Comparison of ENCODE assay signal across 1 cellular context in the genomic region with DNA sequence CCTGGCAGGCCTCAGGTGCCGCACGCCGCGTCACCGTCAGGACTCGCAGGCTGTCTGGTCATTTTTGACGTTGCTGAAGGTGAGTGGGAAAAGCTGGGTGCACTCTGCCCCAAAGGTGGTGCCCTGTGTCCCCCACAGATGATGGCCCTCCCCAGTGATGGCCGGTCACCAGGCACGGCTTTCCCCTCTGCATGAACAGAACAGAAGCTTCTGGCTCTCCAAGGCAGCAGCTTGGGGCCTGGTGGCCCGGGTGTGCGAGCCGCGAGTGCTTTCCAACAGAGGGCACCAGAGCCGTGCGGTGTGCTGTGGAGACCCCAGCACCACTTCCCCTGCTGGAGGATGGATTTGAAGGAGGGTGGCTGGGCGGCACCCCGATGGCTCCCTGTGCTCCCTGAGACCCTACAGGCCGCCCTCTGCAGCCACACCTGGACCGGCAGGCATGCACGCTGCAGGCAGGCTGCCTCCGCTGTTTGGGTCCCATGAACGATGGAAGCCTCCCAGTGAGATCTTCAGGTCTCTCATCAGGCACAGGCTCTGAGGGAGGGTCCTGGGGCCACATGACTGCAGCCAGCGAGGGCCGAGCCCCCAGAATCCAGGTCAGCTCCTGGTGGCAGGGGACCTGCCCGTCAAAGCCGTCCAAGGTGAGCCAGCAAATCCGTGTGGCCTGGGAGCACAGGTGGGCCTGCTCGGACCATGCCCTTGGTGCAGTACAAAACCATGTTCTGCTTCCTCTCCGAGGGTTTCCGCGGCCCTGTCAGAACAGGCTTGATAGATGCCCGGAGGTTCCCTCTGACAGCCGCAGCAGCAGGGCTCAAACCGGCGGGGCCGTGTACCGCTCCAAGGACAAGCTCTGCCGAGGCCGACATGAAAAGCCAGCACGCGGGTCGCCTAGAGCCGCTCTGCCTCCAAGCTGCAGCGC.
TF ChIP-seq lines count a peak whose summit lies in the region.

No MANE protein-coding gene starts in this region.

TF ChIP-seq in GM23338, 12 proteins besides CTCF, POLR2A, EP300 and RAD21 (continued from another document):
- TF ChIP-seq EZH2phosphoT487 (IDR thresholded peaks at IDR 0.05; ENCODE audit: unreplicated experiment) (no peak), NANOG (IDR thresholded peaks at IDR 0.05; ENCODE audit: borderline replicate concordance) (no peak), EZH2 (IDR thresholded peaks at IDR 0.05; ENCODE audit: low read depth, unreplicated experiment) (no peak), CREB1 (CRISPR knock-in tag; IDR thresholded peaks at IDR 0.05; ENCODE audit: low read depth) (no peak)
- TF ChIP-seq, protein P1, sequence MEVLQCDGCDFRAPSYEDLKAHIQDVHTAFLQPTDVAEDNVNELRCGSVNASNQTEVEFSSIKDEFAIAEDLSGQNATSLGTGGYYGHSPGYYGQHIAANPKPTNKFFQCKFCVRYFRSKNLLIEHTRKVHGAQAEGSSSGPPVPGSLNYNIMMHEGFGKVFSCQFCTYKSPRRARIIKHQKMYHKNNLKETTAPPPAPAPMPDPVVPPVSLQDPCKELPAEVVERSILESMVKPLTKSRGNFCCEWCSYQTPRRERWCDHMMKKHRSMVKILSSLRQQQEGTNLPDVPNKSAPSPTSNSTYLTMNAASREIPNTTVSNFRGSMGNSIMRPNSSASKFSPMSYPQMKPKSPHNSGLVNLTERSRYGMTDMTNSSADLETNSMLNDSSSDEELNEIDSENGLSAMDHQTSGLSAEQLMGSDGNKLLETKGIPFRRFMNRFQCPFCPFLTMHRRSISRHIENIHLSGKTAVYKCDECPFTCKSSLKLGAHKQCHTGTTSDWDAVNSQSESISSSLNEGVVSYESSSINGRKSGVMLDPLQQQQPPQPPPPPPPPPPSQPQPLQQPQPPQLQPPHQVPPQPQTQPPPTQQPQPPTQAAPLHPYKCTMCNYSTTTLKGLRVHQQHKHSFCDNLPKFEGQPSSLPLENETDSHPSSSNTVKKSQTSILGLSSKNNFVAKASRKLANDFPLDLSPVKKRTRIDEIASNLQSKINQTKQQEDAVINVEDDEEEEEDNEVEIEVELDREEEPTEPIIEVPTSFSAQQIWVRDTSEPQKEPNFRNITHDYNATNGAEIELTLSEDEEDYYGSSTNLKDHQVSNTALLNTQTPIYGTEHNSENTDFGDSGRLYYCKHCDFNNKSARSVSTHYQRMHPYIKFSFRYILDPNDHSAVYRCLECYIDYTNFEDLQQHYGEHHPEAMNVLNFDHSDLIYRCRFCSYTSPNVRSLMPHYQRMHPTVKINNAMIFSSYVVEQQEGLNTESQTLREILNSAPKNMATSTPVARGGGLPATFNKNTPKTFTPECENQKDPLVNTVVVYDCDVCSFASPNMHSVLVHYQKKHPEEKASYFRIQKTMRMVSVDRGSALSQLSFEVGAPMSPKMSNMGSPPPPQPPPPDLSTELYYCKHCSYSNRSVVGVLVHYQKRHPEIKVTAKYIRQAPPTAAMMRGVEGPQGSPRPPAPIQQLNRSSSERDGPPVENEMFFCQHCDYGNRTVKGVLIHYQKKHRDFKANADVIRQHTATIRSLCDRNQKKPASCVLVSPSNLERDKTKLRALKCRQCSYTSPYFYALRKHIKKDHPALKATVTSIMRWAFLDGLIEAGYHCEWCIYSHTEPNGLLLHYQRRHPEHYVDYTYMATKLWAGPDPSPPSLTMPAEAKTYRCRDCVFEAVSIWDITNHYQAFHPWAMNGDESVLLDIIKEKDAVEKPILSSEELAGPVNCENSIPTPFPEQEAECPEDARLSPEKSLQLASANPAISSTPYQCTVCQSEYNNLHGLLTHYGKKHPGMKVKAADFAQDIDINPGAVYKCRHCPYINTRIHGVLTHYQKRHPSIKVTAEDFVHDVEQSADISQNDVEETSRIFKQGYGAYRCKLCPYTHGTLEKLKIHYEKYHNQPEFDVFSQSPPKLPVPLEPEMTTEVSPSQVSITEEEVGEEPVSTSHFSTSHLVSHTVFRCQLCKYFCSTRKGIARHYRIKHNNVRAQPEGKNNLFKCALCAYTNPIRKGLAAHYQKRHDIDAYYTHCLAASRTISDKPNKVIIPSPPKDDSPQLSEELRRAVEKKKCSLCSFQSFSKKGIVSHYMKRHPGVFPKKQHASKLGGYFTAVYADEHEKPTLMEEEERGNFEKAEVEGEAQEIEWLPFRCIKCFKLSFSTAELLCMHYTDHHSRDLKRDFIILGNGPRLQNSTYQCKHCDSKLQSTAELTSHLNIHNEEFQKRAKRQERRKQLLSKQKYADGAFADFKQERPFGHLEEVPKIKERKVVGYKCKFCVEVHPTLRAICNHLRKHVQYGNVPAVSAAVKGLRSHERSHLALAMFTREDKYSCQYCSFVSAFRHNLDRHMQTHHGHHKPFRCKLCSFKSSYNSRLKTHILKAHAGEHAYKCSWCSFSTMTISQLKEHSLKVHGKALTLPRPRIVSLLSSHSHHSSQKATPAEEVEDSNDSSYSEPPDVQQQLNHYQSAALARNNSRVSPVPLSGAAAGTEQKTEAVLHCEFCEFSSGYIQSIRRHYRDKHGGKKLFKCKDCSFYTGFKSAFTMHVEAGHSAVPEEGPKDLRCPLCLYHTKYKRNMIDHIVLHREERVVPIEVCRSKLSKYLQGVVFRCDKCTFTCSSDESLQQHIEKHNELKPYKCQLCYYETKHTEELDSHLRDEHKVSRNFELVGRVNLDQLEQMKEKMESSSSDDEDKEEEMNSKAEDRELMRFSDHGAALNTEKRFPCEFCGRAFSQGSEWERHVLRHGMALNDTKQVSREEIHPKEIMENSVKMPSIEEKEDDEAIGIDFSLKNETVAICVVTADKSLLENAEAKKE (CRISPR knock-in tag; IDR thresholded peaks at IDR 0.05): no peak
